In the genomic region with DNA sequence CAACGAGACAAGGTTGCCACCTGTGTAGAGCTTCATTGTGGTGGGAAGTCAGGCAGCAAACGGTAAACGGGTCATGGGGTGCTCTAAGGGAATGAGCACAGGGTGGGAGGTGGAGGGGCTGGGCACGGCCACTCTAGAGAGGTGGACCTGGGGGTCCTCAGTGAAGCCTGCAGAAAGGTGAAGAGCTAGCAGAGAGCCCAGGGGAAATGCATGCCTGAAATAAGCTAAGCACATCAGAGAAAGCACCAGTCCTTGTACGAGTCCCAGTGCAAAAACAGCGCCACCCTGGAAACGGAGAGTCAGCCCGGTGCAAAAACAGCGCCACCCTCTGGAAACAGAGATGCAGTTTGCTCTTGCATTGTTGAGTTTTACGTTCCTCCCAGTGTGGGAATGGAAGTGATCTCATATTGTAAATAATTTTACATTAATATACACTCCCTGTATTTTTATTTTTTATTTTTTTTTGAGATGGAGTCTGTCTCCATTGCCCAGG, we compare ENCODE assay signal across 8 cellular contexts.
DNase-seq lines count a peak whose midpoint lies in the region; ATAC-seq and TF ChIP-seq lines count a peak whose summit lies in the region.

No MANE protein-coding gene starts in this region.

- 64% methylated on average over 8 of the region's 10 CpGs for WGBS in mesenchymal stem cell

- no peak overlapping the region for H2BK120ac ChIP-seq in mesenchymal stem cell (ENCODE audit: low read depth, low read length)

- H3K4ac ChIP-seq in mesenchymal stem cell (ENCODE audit: low read depth in 1 of 2, low read length in 2 of 2), result no peak overlapping the region

- H4K8ac ChIP-seq in mesenchymal stem cell (ENCODE audit: low read length), result no peak overlapping the region

- no TSS peak for BruUV-seq in Panc1 (replicated peaks; lab: Mats Ljungman, UMichigan)

- no peak overlapping the region for H4K91ac ChIP-seq in mesenchymal stem cell (ENCODE audit: low read length)

- no peak overlapping the region for H3K4me3 Mint-ChIP-seq in central memory CD8-positive, alpha-beta T cell

- H3K18ac ChIP-seq in mesenchymal stem cell (ENCODE audit: low read depth in 1 of 2, low read length in 2 of 2), result no peak overlapping the region

- no peak overlapping the region for H3K4me3 ChIP-seq in Panc1 (ENCODE audit: low read depth in 2 of 2, low read length in 2 of 2)
- no peak overlapping the region for H3K4me3 ChIP-seq in mesenchymal stem cell (ENCODE audit: insufficient read depth in 1 of 2, low read depth in 1 of 2, low read length in 2 of 2)

- H2BK12ac ChIP-seq in mesenchymal stem cell (ENCODE audit: low read length in 2 of 2), result no peak overlapping the region

- in situ Hi-C loops in Panc1 (cut with HindIII; ENCODE audit: low pct_unique_long_range_greater_than_20kb, low sequenced_read_pairs), result no loop called here

- H3K23ac ChIP-seq in mesenchymal stem cell (ENCODE audit: low read length in 2 of 2), result no peak overlapping the region

- peaks cover 20% of the 10 kb centered on the region for H3K79me1 ChIP-seq in mesenchymal stem cell (replicated peaks; ENCODE audit: low read length, poor library complexity, severe bottlenecking)

- H3K9me3 Mint-ChIP-seq in central memory CD8-positive, alpha-beta T cell, result no peaks in the 10 kb centered on the region

- H3K27ac Mint-ChIP-seq in central memory CD8-positive, alpha-beta T cell (ENCODE audit: low read depth), result no peak overlapping the region

- no peak overlapping the region for H3K14ac ChIP-seq in mesenchymal stem cell (ENCODE audit: low read length in 2 of 2)

- POLR2A ChIA-PET in Panc1 (lab: Charles Lee), result no interaction called here

- H3K27me3 ChIP-seq in Panc1 (ENCODE audit: control insufficient read depth, insufficient read depth, low read length) (no peaks in the 10 kb centered on the region), mesenchymal stem cell (ENCODE audit: control insufficient read depth in 1 of 2, insufficient read depth in 1 of 2, low read length in 2 of 2) (no peaks in the 10 kb centered on the region)

- ATAC-seq in Panc1, result peak; percentile 70
- ATAC-seq in central memory CD8-positive, alpha-beta T cell (replicated peaks; ENCODE audit: extremely low read depth, poor library complexity, severe bottlenecking), result peak; percentile 28
- ATAC-seq in HG02885 (IDR thresholded peaks at IDR 0.05; ENCODE audit: poor library complexity, unreplicated experiment), result no peak
- ATAC-seq in GM19463 (IDR thresholded peaks at IDR 0.05; ENCODE audit: unreplicated experiment), result no peak
- no peak for ATAC-seq in HG03571 (IDR thresholded peaks at IDR 0.05; ENCODE audit: unreplicated experiment)

- H3K4me1 Mint-ChIP-seq in central memory CD8-positive, alpha-beta T cell, result no peaks in the 10 kb centered on the region

- H2BK15ac ChIP-seq in mesenchymal stem cell (ENCODE audit: low read depth, poor library complexity, severe bottlenecking), result no peak overlapping the region

- no peak overlapping the region for H3K27ac ChIP-seq in Panc1 (ENCODE audit: low read length)
- no peak overlapping the region for H3K27ac ChIP-seq in mesenchymal stem cell (ENCODE audit: low read length, poor library complexity, severe bottlenecking)

- peak; percentile 77 for TF ChIP-seq CTCF in Panc1 (IDR thresholded peaks at IDR 0.05)

- DNase-seq in Ammon's horn (ENCODE audit: low spot score) (peak; percentile 85), H4 (ENCODE audit: low spot score) (peak; percentile 64), Panc1 (ENCODE audit: low read depth, low spot score) (no peak), mesenchymal stem cell (peak; percentile 15)
- DNase-seq in central memory CD8-positive, alpha-beta T cell (ENCODE audit: low spot score in 2 of 2), result peak in 1 of 2 donors; percentile 36

- H3K36me3 Mint-ChIP-seq in central memory CD8-positive, alpha-beta T cell (ENCODE audit: insufficient read depth), result peaks cover 3% of the 10 kb centered on the region

- CTCF ChIA-PET in Panc1 (lab: Charles Lee), result interaction anchor here (0.5 to 1.3 kb wide), 5 partner anchors 27 to 690 kb away, joined by 3 to 4 read pairs (median 3); no protein-coding TSS in a partner anchor

- H2BK5ac ChIP-seq in mesenchymal stem cell (ENCODE audit: low read depth, low read length, poor library complexity, severe bottlenecking), result no peak overlapping the region

- H2AFZ ChIP-seq in mesenchymal stem cell (ENCODE audit: low read depth, low read length), result no peak overlapping the region

- H3K4me1 ChIP-seq in Panc1 (ENCODE audit: control insufficient read depth, insufficient read depth, low read length) (no peaks in the 10 kb centered on the region), mesenchymal stem cell (ENCODE audit: control insufficient read depth, insufficient read depth, low read depth, low read length) (no peaks in the 10 kb centered on the region)

- H3K4me2 ChIP-seq in mesenchymal stem cell (ENCODE audit: low read length, poor library complexity, severe bottlenecking), result no peak overlapping the region

- H3K9me3 ChIP-seq in Panc1 (ENCODE audit: control insufficient read depth, insufficient read depth, low read depth, low read length) (no peaks in the 10 kb centered on the region), mesenchymal stem cell (ENCODE audit: control insufficient read depth, low read length) (no peaks in the 10 kb centered on the region)

- intact Hi-C loops in Panc1 (cut with micrococcal nuclease; ENCODE audit: unreplicated experiment), result no loop called here

- H3K9ac ChIP-seq in mesenchymal stem cell (ENCODE audit: low read length), result no peak overlapping the region

- no peak overlapping the region for H2AK5ac ChIP-seq in mesenchymal stem cell (ENCODE audit: low read length, severe bottlenecking)

- peaks cover 28% of the 10 kb centered on the region for H3K27me3 Mint-ChIP-seq in central memory CD8-positive, alpha-beta T cell

- no peaks in the 10 kb centered on the region for H3K36me3 ChIP-seq in Panc1 (ENCODE audit: control insufficient read depth, insufficient read depth, low read length)
- peaks cover 20 to 21% of the 10 kb centered on the region in 2 experiments for H3K36me3 ChIP-seq in mesenchymal stem cell (ENCODE audit: control insufficient read depth in 1 of 2, insufficient read depth in 2 of 2, low read depth in 1 of 2, low read length in 2 of 2)

Comparison
In these comparisons a context has a peak if more than half of its experiments do, and no peak if none do; other contexts are left out.
1. ATAC-seq: peak in Panc1 (single experiment) and central memory CD8-positive, alpha-beta T cell (single experiment); none in HG02885 (single experiment), GM19463 (single experiment) and HG03571 (single experiment).